Comparison of ENCODE assay signal across 18 cellular contexts in genomic region chr22:44413211-44413610, GRCh38.
DNase-seq lines count a peak whose midpoint lies in the region; FAIRE-seq and TF ChIP-seq lines count a peak whose summit lies in the region.
"Had no signal": no experiment of that assay in that cellular context is flagged by ENCODE, and none has a peak within 500 bp of the region (broad histone marks: within the 10 kb centered on the region; RNA-seq: fewer than 3 reads in every experiment).

No MANE protein-coding gene starts in this region.

- no peaks in the 10 kb centered on the region; a peak in 4 of 7 replicates for H3K4me1 ChIP-seq in H1 (replicated peaks in 1 of 4; ENCODE audit: control insufficient read depth in 3 of 4, insufficient read depth in 4 of 4, low read length in 3 of 4)
- H3K4me1 ChIP-seq in sigmoid colon, result peaks cover 0 to 13% (median 4%) of the 10 kb centered on the region in 4 donors
- H3K4me1 ChIP-seq: A549 had no signal

- no peak overlapping the region for H2AFZ ChIP-seq in H1 (ENCODE audit: low read length)

- H3K23me2 ChIP-seq in H1 (ENCODE audit: low read depth, low read length), result no peaks in the 10 kb centered on the region

- FAIRE-seq in H1 (lab: Jason Lieb, UNC), result no peak
- FAIRE-seq: A549, D721Med, GM19239 had no signal

- POLR2A ChIA-PET in H1 (lab: Charles Lee; ENCODE audit: partially characterized antibody), result interaction anchor here (0.7 kb wide), 1 partner anchor 841 kb away, joined by 3 read pairs; no protein-coding TSS in a partner anchor

- H3K4ac ChIP-seq in H1 (replicated peaks; ENCODE audit: insufficient read length, low read depth, low read length), result no peak overlapping the region

- no peak overlapping the region for H3K4me2 ChIP-seq in H1 (ENCODE audit: insufficient read depth in 1 of 2, low read depth in 2 of 2, low read length in 2 of 2)
- H3K4me2 ChIP-seq: A549 had no signal

- H4K20me1 ChIP-seq in H1 (replicated peaks in 1 of 2; ENCODE audit: control insufficient read depth in 1 of 2, insufficient read depth in 2 of 2, low read length in 2 of 2), result no peaks in the 10 kb centered on the region

- H3K9me3 ChIP-seq in H1 (ENCODE audit: insufficient read depth in 2 of 2, low read depth in 1 of 2, low read length in 1 of 2) (no peaks in the 10 kb centered on the region), sigmoid colon (no peaks in the 10 kb centered on the region)

- no peak overlapping the region for H3K27ac ChIP-seq in coronary artery
- H3K27ac ChIP-seq in H1 (ENCODE audit: low read depth, low read length), result no peak overlapping the region
- no peak overlapping the region for H3K27ac ChIP-seq in sigmoid colon
- H3K27ac ChIP-seq: A549, HL-60 had no signal

- no peaks in the 10 kb centered on the region for H3K79me1 ChIP-seq in H1 (ENCODE audit: low read depth, low read length)

- H4K5ac ChIP-seq in H1 (ENCODE audit: insufficient read length, low read depth, low read length), result no peak overlapping the region

- no peak overlapping the region for H2BK20ac ChIP-seq in H1 (ENCODE audit: low read length)

- CTCF ChIA-PET in H1 (lab: Charles Lee; ENCODE audit: partially characterized antibody), result no interaction called here

- TF ChIP-seq EP300 in H1 (IDR thresholded peaks at IDR 0.05; ENCODE audit: borderline replicate concordance in 1 of 2, low read depth in 2 of 2, low read length in 2 of 2) (no peak), sigmoid colon (IDR thresholded peaks at IDR 0.05) (no peak)

- TF ChIP-seq POLR2A in H1 (IDR thresholded peaks at IDR 0.05; ENCODE audit: control extremely low read depth in 1 of 2, low read depth in 2 of 2, low read length in 2 of 2) (no peak), sigmoid colon (IDR thresholded peaks at IDR 0.05) (no peak)

- no peak overlapping the region for H4K8ac ChIP-seq in H1 (ENCODE audit: extremely low read depth, insufficient read depth, low read length)

- WGBS in H1 (ENCODE audit: extremely low coverage in 1 of 2, insufficient coverage in 1 of 2, insufficient read length in 1 of 2, insufficient replicate concordance in 2 of 2, low coverage in 1 of 2, low lambda C conversion rate in 2 of 2, missing lambda C conversion rate in 1 of 2), 2 experiments, result 99% methylated on average over 10 of the region's 11 CpGs; no CpG with 5 or more reads in 1 of the 2 experiments
- WGBS in sigmoid colon, 2 donors, result 87 to 90% methylated on average over 11 of the region's 11 CpGs

- no peak overlapping the region for H3K23ac ChIP-seq in H1 (ENCODE audit: insufficient read length)

- no peak overlapping the region for H2BK15ac ChIP-seq in H1 (ENCODE audit: low read length)

- no peak overlapping the region for H3K9ac ChIP-seq in H1 (replicated peaks in 1 of 4; ENCODE audit: extremely low read depth in 1 of 4, low read depth in 3 of 4, low read length in 3 of 4)

- H3K27me3 ChIP-seq in H1 (replicated peaks in 1 of 4; ENCODE audit: control insufficient read depth in 3 of 4, extremely low read depth in 1 of 4, insufficient read depth in 3 of 4, low read length in 3 of 4) (no peaks in the 10 kb centered on the region; a peak in 1 of 7 replicates), sigmoid colon (no peaks in the 10 kb centered on the region)

- H3K18ac ChIP-seq in H1 (ENCODE audit: extremely low read depth, low read length), result no peak overlapping the region

- H2AK5ac ChIP-seq in H1 (ENCODE audit: low read depth, low read length), result no peak overlapping the region

- DNase-seq in coronary artery (ENCODE audit: low spot score) (peak; percentile 22), H1 (ENCODE audit: low read depth in 1 of 2, low spot score in 2 of 2) (no peak), mesenteric fat pad (ENCODE audit: low spot score) (peak; percentile 4), sigmoid colon (peak; percentile 28), cerebellum (ENCODE audit: low spot score) (no peak), cerebellar nuclear complex (lab: John Stamatoyannopoulos, UW) (no peak), NCI-H82 (lab: John Stamatoyannopoulos, UW) (no peak)
- DNase-seq: CD8-positive, alpha-beta T cell; COR-L47; DMS153; GF-D8; GOT3; HCEC 1CT; HFFc6 had no signal

- peak overlapping the region; percentile 71 for H3K14ac ChIP-seq in H1 (ENCODE audit: insufficient read length)

- H2BK5ac ChIP-seq in H1 (ENCODE audit: low read depth, low read length), result no peak overlapping the region

- TF ChIP-seq RAD21 in H1 (IDR thresholded peaks at IDR 0.05 in 1 of 2, conservative IDR thresholded peaks at IDR 0.05 in 1 of 2; ENCODE audit: low read depth in 2 of 2, low read length in 2 of 2), result no peak

- H3K4me3 ChIP-seq in coronary artery, result no peak overlapping the region
- H3K4me3 ChIP-seq in H1 (ENCODE audit: extremely low read depth in 1 of 4, insufficient read depth in 2 of 4, low read depth in 3 of 4, low read length in 4 of 4), result no peak overlapping the region
- H3K4me3 ChIP-seq in sigmoid colon, result no peak overlapping the region
- H3K4me3 ChIP-seq: A549 had no signal

- TF ChIP-seq CTCF in coronary artery (IDR thresholded peaks at IDR 0.05), result no peak
- no peak for TF ChIP-seq CTCF in H1 (IDR thresholded peaks at IDR 0.05; ENCODE audit: control extremely low read depth in 1 of 3, insufficient read depth in 1 of 3, low read depth in 1 of 3, low read length in 3 of 3)
- no peak for TF ChIP-seq CTCF in sigmoid colon (IDR thresholded peaks at IDR 0.05)

- H3K56ac ChIP-seq in H1 (replicated peaks; ENCODE audit: insufficient read length, low read depth, low read length), result no peak overlapping the region

- intact Hi-C loops in sigmoid colon (cut with DNase I), result no loop called here

- no peak overlapping the region for H2BK12ac ChIP-seq in H1 (ENCODE audit: low read depth, low read length)

- H3K79me2 ChIP-seq in H1 (ENCODE audit: control insufficient read depth in 1 of 2, insufficient read depth in 2 of 2, low read length in 2 of 2), result no peaks in the 10 kb centered on the region

- no peak overlapping the region for H4K91ac ChIP-seq in H1 (replicated peaks; ENCODE audit: insufficient read length, low read length)

- H3K36me3 ChIP-seq in H1 (ENCODE audit: control insufficient read depth in 2 of 4, insufficient read depth in 4 of 4, low read length in 3 of 4) (no peaks in the 10 kb centered on the region), sigmoid colon (no peaks in the 10 kb centered on the region)

- no peak overlapping the region for H2BK120ac ChIP-seq in H1 (replicated peaks; ENCODE audit: low read depth, low read length)

TF ChIP-seq in H1, 55 proteins besides CTCF, POLR2A, EP300 and RAD21 (continues in another document):
- TF ChIP-seq KDM4A (IDR thresholded peaks at IDR 0.05; ENCODE audit: low read depth, low read length, severe bottlenecking) (no peak), CHD1 (IDR thresholded peaks at IDR 0.05; ENCODE audit: low read depth, low read length) (no peak), SIRT6 (IDR thresholded peaks at IDR 0.05; ENCODE audit: low read length) (no peak), HDAC2 (IDR thresholded peaks at IDR 0.05; ENCODE audit: borderline replicate concordance in 1 of 2, low read depth in 2 of 2, low read length in 2 of 2) (no peak), BRCA1 (IDR thresholded peaks at IDR 0.05; ENCODE audit: low read depth, low read length) (no peak), ATF2 (IDR thresholded peaks at IDR 0.05; ENCODE audit: low read length) (no peak), BACH1 (IDR thresholded peaks at IDR 0.05; ENCODE audit: low read length) (no peak), CHD2 (IDR thresholded peaks at IDR 0.05; ENCODE audit: low read length) (no peak), FOSL1 (IDR thresholded peaks at IDR 0.05; ENCODE audit: insufficient read depth, low read depth, low read length) (no peak), SAP30 (IDR thresholded peaks at IDR 0.05; ENCODE audit: insufficient read depth, insufficient replicate concordance, low read length) (no peak), SP1 (IDR thresholded peaks at IDR 0.05; ENCODE audit: low read depth, low read length) (no peak)

Comparison
In these comparisons a context has a peak if more than half of its experiments do, and no peak if none do; other contexts are left out.
1. DNase-seq: peak in coronary artery (single experiment), mesenteric fat pad (single experiment) and sigmoid colon (single experiment); none in H1 (0 of 2), cerebellum (single experiment), cerebellar nuclear complex (0 of 2) and NCI-H82 (single experiment).